In genomic region chr17:38447502-38448095, GRCh38 we compare ENCODE assay signal across 12 cellular contexts. TPM values are rescaled to one million over a fixed set of nuclear protein-coding genes. Genes with fewer than 3 reads are reported as not detected.
DNase-seq lines count a peak whose midpoint lies in the region; TF ChIP-seq lines count a peak whose summit lies in the region.
"Had no signal": no experiment of that assay in that cellular context is flagged by ENCODE, and none has a peak within 500 bp of the region (broad histone marks: within the 10 kb centered on the region; RNA-seq: fewer than 3 reads in every experiment).

No MANE protein-coding gene starts in this region.

- H3K27me3 ChIP-seq in esophagus squamous epithelium, result no peaks in the 10 kb centered on the region
- no peaks in the 10 kb centered on the region for H3K27me3 ChIP-seq in sigmoid colon
- no peaks in the 10 kb centered on the region for H3K27me3 ChIP-seq in SJCRH30

- H3K27ac ChIP-seq in esophagus squamous epithelium, result peak overlapping the region; percentile 69 to 94 (median 90)
- H3K27ac ChIP-seq in sigmoid colon, result peak overlapping the region in 3 of 4 donors; percentile 3 to 34 (median 7)
- H3K27ac ChIP-seq in SJCRH30, result no peak overlapping the region

- H3K36me3 ChIP-seq in esophagus squamous epithelium, result no peaks in the 10 kb centered on the region
- H3K36me3 ChIP-seq in sigmoid colon, result no peaks in the 10 kb centered on the region
- H3K36me3 ChIP-seq in SJCRH30, result no peaks in the 10 kb centered on the region

- H3K9me3 ChIP-seq in esophagus squamous epithelium (no peaks in the 10 kb centered on the region), sigmoid colon (no peaks in the 10 kb centered on the region), SJCRH30 (replicated peaks) (no peaks in the 10 kb centered on the region)

- no peak overlapping the region for H3K4me3 ChIP-seq in esophagus squamous epithelium
- no peak overlapping the region for H3K4me3 ChIP-seq in sigmoid colon
- no peak overlapping the region for H3K4me3 ChIP-seq in SJCRH30

- TF ChIP-seq EP300 in sigmoid colon (IDR thresholded peaks at IDR 0.05), result no peak

- 0 to 29% methylated on average over 1 of the region's 2 CpGs for WGBS in esophagus squamous epithelium, 2 donors
- 3 to 18% methylated on average over 2 of the region's 2 CpGs for WGBS in sigmoid colon, 2 donors

- no peak for TF ChIP-seq POLR2A in esophagus squamous epithelium (IDR thresholded peaks at IDR 0.05)
- no peak for TF ChIP-seq POLR2A in sigmoid colon (IDR thresholded peaks at IDR 0.05)

- H3K4me1 ChIP-seq in esophagus squamous epithelium (peaks cover 59 to 88% (median 78%) of the 10 kb centered on the region in 3 donors), sigmoid colon (peaks cover 0 to 70% (median 63%) of the 10 kb centered on the region in 4 donors), SJCRH30 (peaks cover 37% of the 10 kb centered on the region)

- intact Hi-C loops in esophagus squamous epithelium (cut with DNase I), result no loop called here
- intact Hi-C loops in sigmoid colon (cut with DNase I), result no loop called here

- peak in 1 of 6 experiments; percentile 27 for TF ChIP-seq CTCF in esophagus squamous epithelium (IDR thresholded peaks at IDR 0.05)
- no peak for TF ChIP-seq CTCF in sigmoid colon (IDR thresholded peaks at IDR 0.05)

- DNase-seq in DMS53 (lab: John Stamatoyannopoulos, UW) (peak; percentile 22), DMS53 treated with DMSO at 0.1 percent for 48 hours (lab: John Stamatoyannopoulos, UW; ENCODE audit: unreplicated experiment) (no peak), NCI-H2029 (lab: John Stamatoyannopoulos, UW) (peak; percentile 43), esophagus squamous epithelium (lab: John Stamatoyannopoulos, UW) (no peak), sigmoid colon (no peak), midbrain (lab: John Stamatoyannopoulos, UW) (no peak), SJCRH30 (no peak), SIG-M5 (lab: John Stamatoyannopoulos, UW) (no peak)
- DNase-seq: activated CD4-positive, alpha-beta T cell treated with anti-CD3 and anti-CD28 coated beads for 4 hours; NCI-H446; stimulated activated CD4-positive, alpha-beta T cell treated with anti-CD3 and anti-CD28 coated beads, Interleukin-12 subunit alpha, Interleukin-12 subunit beta, amount 100 ng/mL, for 4 hours had no signal

RNA-seq across cellular contexts. Expression of gene ARHGAP23, which starts 19.3 kb away (rescaled TPM):
- total RNA-seq in esophagus squamous epithelium (100 to 1,000 TPM in 2 of 4 donors, 10 to 100 TPM in 2; 75.3 to 180 (median 102) TPM), sigmoid colon (10 to 100 TPM; 11.2 to 42.1 (median 28.5) TPM)
- 1 to 10 TPM in 2 of 3 donors, under 1 TPM in 1; 0.69 to 9.8 (median 3.0) TPM for polyA plus RNA-seq in sigmoid colon
- total RNA-seq in SJCRH30 (2014; rRNA removed; shearing (Covaris generic)), result 35.7 and 37.9 TPM in 2 replicates
- polyA plus RNA-seq: IgD-negative memory B cell had no signal

Comparison
In these comparisons a context has a peak if more than half of its experiments do, and no peak if none do; other contexts are left out.
1. DNase-seq: peak in DMS53 (single experiment) and NCI-H2029 (single experiment); none in DMS53 treated with DMSO at 0.1 percent for 48 hours (single experiment), esophagus squamous epithelium (single experiment), sigmoid colon (single experiment), midbrain (single experiment), SJCRH30 (0 of 2) and SIG-M5 (single experiment).